Comparison of ENCODE assay signal across 8 cellular contexts in the genomic region with DNA sequence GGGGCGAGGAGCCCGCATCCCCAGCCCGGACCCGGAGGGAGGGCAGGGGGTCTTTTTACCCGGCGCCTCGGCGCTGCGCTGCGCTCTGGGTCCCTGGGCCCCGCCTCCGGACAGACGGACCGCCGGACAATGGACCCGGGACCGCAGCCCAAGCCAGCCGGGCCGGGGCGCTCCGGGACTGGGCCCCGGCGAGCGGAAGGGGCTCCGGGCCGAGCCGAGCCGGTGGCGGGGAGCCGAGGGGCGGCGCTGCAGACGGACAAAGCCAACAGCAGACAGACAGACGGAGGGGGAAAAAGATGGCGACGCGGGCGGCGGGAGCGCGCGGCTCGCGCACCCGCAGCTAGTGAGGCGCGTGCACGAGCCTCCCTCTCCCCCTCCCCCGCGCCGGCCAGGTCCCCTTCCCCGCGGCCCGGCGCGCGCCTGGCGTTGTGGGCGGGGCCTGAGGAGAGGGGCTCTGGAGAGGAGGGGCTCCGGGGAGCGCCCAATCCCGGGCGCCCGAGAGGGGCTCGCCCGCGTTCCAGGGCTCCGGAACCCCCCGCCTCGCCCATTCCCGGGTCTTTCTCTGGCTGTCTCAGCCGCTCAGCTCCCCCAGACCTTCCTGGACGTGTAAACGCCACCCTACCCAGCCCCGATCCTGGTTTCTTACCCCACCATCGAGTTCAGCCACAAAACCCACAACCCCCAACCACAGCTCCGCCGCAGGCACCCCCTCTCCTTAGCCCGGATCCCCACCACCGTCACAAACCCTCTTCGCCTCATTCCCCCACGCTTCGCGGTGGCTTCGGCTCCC. TPM values are rescaled to one million over a fixed set of nuclear protein-coding genes. Genes with fewer than 3 reads are reported as not detected.
DNase-seq lines count a peak whose midpoint lies in the region; ATAC-seq, FAIRE-seq and TF ChIP-seq lines count a peak whose summit lies in the region.

A gene with protein sequence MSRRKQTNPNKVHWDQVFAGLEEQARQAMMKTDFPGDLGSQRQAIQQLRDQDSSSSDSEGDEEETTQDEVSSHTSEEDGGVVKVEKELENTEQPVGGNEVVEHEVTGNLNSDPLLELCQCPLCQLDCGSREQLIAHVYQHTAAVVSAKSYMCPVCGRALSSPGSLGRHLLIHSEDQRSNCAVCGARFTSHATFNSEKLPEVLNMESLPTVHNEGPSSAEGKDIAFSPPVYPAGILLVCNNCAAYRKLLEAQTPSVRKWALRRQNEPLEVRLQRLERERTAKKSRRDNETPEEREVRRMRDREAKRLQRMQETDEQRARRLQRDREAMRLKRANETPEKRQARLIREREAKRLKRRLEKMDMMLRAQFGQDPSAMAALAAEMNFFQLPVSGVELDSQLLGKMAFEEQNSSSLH (minus strand): TSS at position 334 of the 790 bp plus-strand sequence. CDS start 4,236 bp downstream, outside the sequence.

- H3K36me3 ChIP-seq in kidney (ENCODE audit: control insufficient read depth in 1 of 2, insufficient read depth in 2 of 2, low read length in 2 of 2) = peaks cover under 1 to 13% of the 10 kb centered on the region in 2 donors

- H3K9ac ChIP-seq in kidney (ENCODE audit: low read length in 2 of 2) = peak within 1 kb of the TSS; percentile 75 to 87

- intact Hi-C loops in kidney (cut with DNase I) = no loop called here

- H3K9me3 ChIP-seq in kidney (ENCODE audit: control insufficient read depth in 1 of 2, low read length in 2 of 2) = no peaks in the 10 kb centered on the region

- peak; percentile 34 for ATAC-seq in HG02943 (IDR thresholded peaks at IDR 0.05; ENCODE audit: low read depth, unreplicated experiment)
- ATAC-seq in activated CD4-positive, CD25-positive, alpha-beta regulatory T cell treated with anti-CD3 and anti-CD28 coated beads, Interleukin-2, amount 50 U/mL, for 24 hours = peak; percentile 50 to 64

- peak within 1 kb of the TSS; percentile 88 to 89 for H3K27ac ChIP-seq in kidney (ENCODE audit: low read depth in 2 of 2, low read length in 2 of 2)

- TF ChIP-seq CTCF in kidney (IDR thresholded peaks at IDR 0.05; ENCODE audit: borderline replicate concordance, extremely low read depth, insufficient read depth) = no peak

- DNase-seq in NK-92 treated with Interleukin-12 subunit alpha and Interleukin-12 subunit beta, amount 100 ng/mL, for 24 hours (lab: John Stamatoyannopoulos, UW) = peak; percentile 65
- DNase-seq in NK-92 (lab: John Stamatoyannopoulos, UW; ENCODE audit: unreplicated experiment) (no peak), NCI-H2196 (lab: John Stamatoyannopoulos, UW; ENCODE audit: unreplicated experiment) (peak; percentile 74), cerebellar cortex (ENCODE audit: low spot score) (peak; percentile 83), kidney (peak; percentile 91)
- peak; percentile 45 to 61 for DNase-seq in stimulated activated CD4-positive, alpha-beta T cell treated with anti-CD3 and anti-CD28 coated beads, Interleukin-15, amount 100 ng/mL, for 1 hour (ENCODE audit: low read depth in 1 of 2, low spot score in 1 of 2)

- no peak for FAIRE-seq in kidney (lab: Jason Lieb, UNC)

- H3K4me3 ChIP-seq in kidney (ENCODE audit: low read length in 2 of 2) = peak within 1 kb of the TSS; percentile 86

- peaks cover 0 to 13% of the 10 kb centered on the region in 2 donors for H3K4me1 ChIP-seq in kidney (ENCODE audit: control insufficient read depth in 1 of 2, insufficient read depth in 1 of 2, low read depth in 1 of 2, low read length in 2 of 2)

RNA-seq across cellular contexts. Expression of the gene that starts here (rescaled TPM):
- total RNA-seq in kidney = 7.1 TPM
- 10.0 TPM for polyA plus RNA-seq in kidney (ENCODE audit: insufficient read depth, low read depth, low replicate concordance)
